Comparison of ENCODE assay signal across 10 cellular contexts in genomic region chr12:104182144-104182543, GRCh38. TPM values are rescaled to one million over a fixed set of nuclear protein-coding genes. Genes with fewer than 3 reads are reported as not detected.
A peak's percentile ranks its signal among the peaks of the same experiment; 100 is the strongest.
DNase-seq lines count a peak whose midpoint lies in the region; ATAC-seq, FAIRE-seq and TF ChIP-seq lines count a peak whose summit lies in the region.
"Had no signal": no experiment of that assay in that cellular context is flagged by ENCODE, and none has a peak within 500 bp of the region (broad histone marks: within the 10 kb centered on the region; RNA-seq: fewer than 3 reads in every experiment).

No MANE protein-coding gene starts in this region.

- no peak overlapping the region for H3K4me3 ChIP-seq in A549
- no peak overlapping the region for H3K4me3 ChIP-seq in PC-3 (ENCODE audit: low read length)
- H3K4me3 ChIP-seq in fibroblast of the aortic adventitia (ENCODE audit: low read depth, low read length): no peak overlapping the region
- no peak overlapping the region for H3K4me3 ChIP-seq in ovary
- H3K4me3 ChIP-seq in H7 (ENCODE audit: insufficient read depth, low read depth, low read length): no peak overlapping the region
- H3K4me3 ChIP-seq in naive thymus-derived CD4-positive, alpha-beta T cell (ENCODE audit: low read length): no peak overlapping the region
- H3K4me3 ChIP-seq: K562 had no signal

- H3K9me3 ChIP-seq in A549 (peaks cover 12% of the 10 kb centered on the region), PC-3 (ENCODE audit: low read length) (peaks cover 8% of the 10 kb centered on the region; the same call in 1 of the 2 replicates), ovary (peaks cover 0 to 5% of the 10 kb centered on the region in 2 donors)
- H3K9me3 ChIP-seq in naive thymus-derived CD4-positive, alpha-beta T cell (ENCODE audit: control insufficient read depth in 2 of 3, low read length in 3 of 3): no peaks in the 10 kb centered on the region

- no peak overlapping the region for H3K9ac ChIP-seq in PC-3 (ENCODE audit: low read length)

- H3K4me3 Mint-ChIP-seq in naive thymus-derived CD4-positive, alpha-beta T cell: no peak overlapping the region

- peak overlapping the region; percentile 85 to 89 for H3K27ac ChIP-seq in A549
- no peak overlapping the region for H3K27ac ChIP-seq in PC-3 (ENCODE audit: low read length)
- no peak overlapping the region for H3K27ac ChIP-seq in ovary
- H3K27ac ChIP-seq in naive thymus-derived CD4-positive, alpha-beta T cell (ENCODE audit: low read depth, low read length): no peak overlapping the region

- WGBS in A549 (ENCODE audit: missing lambda C conversion rate): 66% methylated on average over 4 of the region's 4 CpGs
- 14 to 19% (median 17%) methylated on average over 4 of the region's 4 CpGs for WGBS in ovary, 3 donors

- intact Hi-C loops in PC-3 (cut with micrococcal nuclease) (no loop called here), ovary (cut with DNase I) (no loop called here)
- intact Hi-C loops in naive thymus-derived CD4-positive, alpha-beta T cell (cut with micrococcal nuclease): no loop called here

- H3K9me3 Mint-ChIP-seq in naive thymus-derived CD4-positive, alpha-beta T cell: peaks cover 0 to 8% (median 0%) of the 10 kb centered on the region in 11 donors

- peaks cover 0 to 4% (median 0%) of the 10 kb centered on the region in 5 donors for H3K36me3 Mint-ChIP-seq in naive thymus-derived CD4-positive, alpha-beta T cell

- H3F3A ChIP-seq in PC-3 (ENCODE audit: low read length, unreplicated experiment): peaks cover 3% of the 10 kb centered on the region

- TF ChIP-seq RAD21 in A549 (conservative IDR thresholded peaks at IDR 0.05 in 1 of 2, IDR thresholded peaks at IDR 0.05 in 1 of 2): no peak

- DNase-seq in A549 (ENCODE audit: low read depth in 1 of 2, low spot score in 1 of 2) (peak in 1 of 2 experiments; percentile 76), PC-3 (peak; percentile 39), fibroblast of the aortic adventitia (ENCODE audit: low read depth) (peak; percentile 99), ovary (peak; percentile 61 to 85 (median 71)), H7 (no peak), NCI-H526 treated with DMSO at 0.1 percent for 48 hours (lab: John Stamatoyannopoulos, UW) (no peak), activated gamma-delta T cell treated with Interleukin-2 at 50 U/mL for 16 hours (no peak)
- no peak for DNase-seq in naive thymus-derived CD4-positive, alpha-beta T cell
- DNase-seq: occipital lobe had no signal

- ATAC-seq in A549 (peak in 1 of 2 experiments; percentile 1; a peak in 1 of 6 replicates), PC-3 (no peak)
- ATAC-seq in naive thymus-derived CD4-positive, alpha-beta T cell: no peak
- ATAC-seq: K562 had no signal

- no peaks in the 10 kb centered on the region for H3K79me2 ChIP-seq in PC-3 (ENCODE audit: low read length)

- no peaks in the 10 kb centered on the region for H3K36me3 ChIP-seq in PC-3 (ENCODE audit: low read depth, low read length)
- no peaks in the 10 kb centered on the region for H3K36me3 ChIP-seq in ovary
- H3K36me3 ChIP-seq in H7 (replicated peaks; ENCODE audit: control insufficient read depth, insufficient read depth, low read length): no peaks in the 10 kb centered on the region
- no peaks in the 10 kb centered on the region for H3K36me3 ChIP-seq in naive thymus-derived CD4-positive, alpha-beta T cell (ENCODE audit: control insufficient read depth in 2 of 3, insufficient read depth in 3 of 3, low read length in 3 of 3)

- CTCF ChIA-PET in A549 (lab: Yijun Ruan, JAX) (no interaction called here), PC-3 (lab: Charles Lee) (no interaction called here)
- CTCF ChIA-PET in naive thymus-derived CD4-positive, alpha-beta T cell (lab: Charles Lee): no interaction called here

- peaks cover 0 to 10% (median 0%) of the 10 kb centered on the region in 5 donors for H3K27me3 Mint-ChIP-seq in naive thymus-derived CD4-positive, alpha-beta T cell

- no peaks in the 10 kb centered on the region for H3K27me3 ChIP-seq in PC-3 (ENCODE audit: low read length)
- H3K27me3 ChIP-seq in ovary: no peaks in the 10 kb centered on the region
- H3K27me3 ChIP-seq in H7 (ENCODE audit: control insufficient read depth, insufficient read depth, low read length): no peaks in the 10 kb centered on the region
- H3K27me3 ChIP-seq in naive thymus-derived CD4-positive, alpha-beta T cell (ENCODE audit: control insufficient read depth in 2 of 2, insufficient read depth in 2 of 2, low read length in 2 of 2): no peaks in the 10 kb centered on the region

- H3K27ac Mint-ChIP-seq in naive thymus-derived CD4-positive, alpha-beta T cell: no peak overlapping the region

- no peak overlapping the region for H2AFZ ChIP-seq in PC-3 (ENCODE audit: low read length)

- no peak for TF ChIP-seq POLR2A in A549 (IDR thresholded peaks at IDR 0.05; ENCODE audit: low read length)
- no peak for TF ChIP-seq POLR2A in ovary (IDR thresholded peaks at IDR 0.05)

- TF ChIP-seq CTCF in A549 (IDR thresholded peaks at IDR 0.05): no peak
- TF ChIP-seq CTCF in PC-3 (conservative IDR thresholded peaks at IDR 0.05; ENCODE audit: low read depth, low read length): no peak
- TF ChIP-seq CTCF in fibroblast of the aortic adventitia (IDR thresholded peaks at IDR 0.05; ENCODE audit: insufficient read depth, low read length): peak; percentile 29
- TF ChIP-seq CTCF in ovary (IDR thresholded peaks at IDR 0.05): no peak

- no peaks in the 10 kb centered on the region for H3K9me2 ChIP-seq in PC-3 (replicated peaks; ENCODE audit: low read length)

- no TSS peak for BruUV-seq in PC-3 (replicated peaks; lab: Mats Ljungman, UMichigan)

- H3K4me1 ChIP-seq in A549: peaks cover 51% of the 10 kb centered on the region
- peaks cover 10% of the 10 kb centered on the region for H3K4me1 ChIP-seq in PC-3 (ENCODE audit: insufficient read depth, low read length)
- H3K4me1 ChIP-seq in ovary (ENCODE audit: insufficient read depth): peaks cover 8% of the 10 kb centered on the region
- H3K4me1 ChIP-seq in naive thymus-derived CD4-positive, alpha-beta T cell (ENCODE audit: control insufficient read depth in 2 of 2, insufficient read depth in 2 of 2, low read length in 2 of 2): no peaks in the 10 kb centered on the region

- POLR2A ChIA-PET in A549 (lab: Yijun Ruan, JAX) (no interaction called here), PC-3 (lab: Charles Lee; ENCODE audit: unreplicated experiment) (no interaction called here)
- POLR2A ChIA-PET in naive thymus-derived CD4-positive, alpha-beta T cell (lab: Charles Lee): no interaction called here

- H3K4me2 ChIP-seq in A549: peak overlapping the region; percentile 73; the same call in 2 of the 3 replicates
- H3K4me2 ChIP-seq in PC-3 (ENCODE audit: low read length): no peak overlapping the region

- no peak for FAIRE-seq in A549 (lab: Jason Lieb, UNC)
- FAIRE-seq: K562 had no signal

- H4K20me1 ChIP-seq in PC-3 (ENCODE audit: low read length): no peaks in the 10 kb centered on the region

- H3K4me1 Mint-ChIP-seq in naive thymus-derived CD4-positive, alpha-beta T cell: peaks cover 0 to 11% (median 0%) of the 10 kb centered on the region in 7 donors

- TF ChIP-seq EP300 in A549 (IDR thresholded peaks at IDR 0.05) (peak in 1 of 2 experiments; percentile 68; a peak in 1 of 5 replicates), ovary (IDR thresholded peaks at IDR 0.05) (peak; percentile 32)

TF ChIP-seq in A549, 52 proteins besides CTCF, POLR2A, EP300 and RAD21:
- TF ChIP-seq JUN (IDR thresholded peaks at IDR 0.05) (0 out of 5 replicates have a peak, but pooled peaks of 1 of the 2 experiments have one; percentile 36), CEBPB (IDR thresholded peaks at IDR 0.05) (peak; percentile 24 to 90; a peak in 2 of 4 replicates), CHD4 (IDR thresholded peaks at IDR 0.05; ENCODE audit: borderline replicate concordance) (no peak), EHF (CRISPR knock-in tag; IDR thresholded peaks at IDR 0.05) (no peak), MAX (IDR thresholded peaks at IDR 0.05) (peak; percentile 28; the same call in 1 of the 2 replicates), TP53 (CRISPR knock-in tag; IDR thresholded peaks at IDR 0.05) (no peak), ZNF302 (CRISPR knock-in tag; IDR thresholded peaks at IDR 0.05) (no peak), RARB (CRISPR knock-in tag; IDR thresholded peaks at IDR 0.05) (peak; percentile 27; the same call in 1 of the 2 replicates), FOSL2 (IDR thresholded peaks at IDR 0.05) (no peak), FOSL2 (CRISPR knock-in tag; IDR thresholded peaks at IDR 0.05) (peak; percentile 25; the same call in 1 of the 2 replicates), GATA3 (IDR thresholded peaks at IDR 0.05; ENCODE audit: borderline replicate concordance) (peak; percentile 87; the same call in 1 of the 2 replicates)
TF ChIP-seq in A549: peak in this region for 6.

RNA-seq across cellular contexts. Expression of gene TXNRD1, which starts 33.4 kb away (rescaled TPM):
- polyA plus RNA-seq in A549 (2011; rRNA removed) (1,230 and 1,348 TPM in 2 replicates), A549 (2017; fragmentation: RNase III; extraction: RNeasy Plus Mini Kit Qiagen cat#74134 plus additional on column Dnase treatment) (820 to 990 TPM (median 899 TPM) in 3 replicates), ovary (10 to 100 TPM; 45.0 to 86.9 TPM)
- polyA plus RNA-seq in A549 (2012; cell fraction: cytosol; rRNA removed): 1,014 and 1,157 TPM in 2 replicates
- polyA plus RNA-seq in A549 (2012; cell fraction: nucleus; rRNA removed): 1,072 and 1,429 TPM in 2 replicates
- 1,720 and 1,870 TPM in 2 replicates for polyA minus RNA-seq in A549 (2011; rRNA and poly(A)+ RNA removed)
- total RNA-seq in PC-3 (2014; rRNA removed) (419 and 430 TPM in 2 replicates), fibroblast of the aortic adventitia (ENCODE audit: low replicate concordance) (350 and 651 TPM in 2 replicates), ovary (100 to 1,000 TPM in 2 of 7 donors, 10 to 100 TPM in 5; 70.5 to 157 (median 77.4) TPM)
- 169 and 180 TPM in 2 replicates for total RNA-seq in H7 (2014; rRNA removed; shearing (Covaris generic))
- total RNA-seq in naive thymus-derived CD4-positive, alpha-beta T cell: 10 to 100 TPM; 19.1 to 73.5 (median 41.7) TPM
- 10 to 100 TPM; 22.3 to 23.5 TPM for polyA plus RNA-seq in naive thymus-derived CD4-positive, alpha-beta T cell

RNA-seq across cellular contexts. Expression of gene NFYB, which starts 44.1 kb away (rescaled TPM):
- polyA plus RNA-seq in A549 (2011; rRNA removed) (40.0 and 70.2 TPM in 2 replicates), A549 (2017; fragmentation: RNase III; extraction: RNeasy Plus Mini Kit Qiagen cat#74134 plus additional on column Dnase treatment) (45.2 to 48.3 TPM (median 45.4 TPM) in 3 replicates), ovary (10 to 100 TPM; 25.4 to 39.1 TPM)
- polyA plus RNA-seq in A549 (2012; cell fraction: cytosol; rRNA removed): 16.4 and 16.7 TPM in 2 replicates
- polyA plus RNA-seq in A549 (2012; cell fraction: nucleus; rRNA removed): 7.2 and 10.8 TPM in 2 replicates
- 9.0 and 13.7 TPM in 2 replicates for polyA minus RNA-seq in A549 (2011; rRNA and poly(A)+ RNA removed)
- total RNA-seq in PC-3 (2014; rRNA removed) (20.6 and 21.7 TPM in 2 replicates), fibroblast of the aortic adventitia (ENCODE audit: low replicate concordance) (20.2 and 43.7 TPM in 2 replicates), ovary (10 to 100 TPM; 23.7 to 38.7 (median 29.5) TPM)
- 22.5 and 35.2 TPM in 2 replicates for total RNA-seq in H7 (2014; rRNA removed; shearing (Covaris generic))
- total RNA-seq in naive thymus-derived CD4-positive, alpha-beta T cell: 10 to 100 TPM; 11.6 to 25.9 (median 24.4) TPM
- polyA plus RNA-seq in naive thymus-derived CD4-positive, alpha-beta T cell: 10 to 100 TPM; 39.1 to 47.0 TPM

Comparison
In these comparisons a context has a peak if more than half of its experiments do, and no peak if none do; other contexts are left out.
1. DNase-seq: peak in PC-3 (single experiment), fibroblast of the aortic adventitia (single experiment) and ovary (5 of 5); none in H7 (single experiment), NCI-H526 treated with DMSO at 0.1 percent for 48 hours (single experiment), activated gamma-delta T cell treated with Interleukin-2 at 50 U/mL for 16 hours (single experiment) and naive thymus-derived CD4-positive, alpha-beta T cell (0 of 9).
2. H3K27ac ChIP-seq: peak in A549 (2 of 2); none in PC-3 (single experiment), ovary (0 of 2) and naive thymus-derived CD4-positive, alpha-beta T cell (single experiment).